In the genomic region with DNA sequence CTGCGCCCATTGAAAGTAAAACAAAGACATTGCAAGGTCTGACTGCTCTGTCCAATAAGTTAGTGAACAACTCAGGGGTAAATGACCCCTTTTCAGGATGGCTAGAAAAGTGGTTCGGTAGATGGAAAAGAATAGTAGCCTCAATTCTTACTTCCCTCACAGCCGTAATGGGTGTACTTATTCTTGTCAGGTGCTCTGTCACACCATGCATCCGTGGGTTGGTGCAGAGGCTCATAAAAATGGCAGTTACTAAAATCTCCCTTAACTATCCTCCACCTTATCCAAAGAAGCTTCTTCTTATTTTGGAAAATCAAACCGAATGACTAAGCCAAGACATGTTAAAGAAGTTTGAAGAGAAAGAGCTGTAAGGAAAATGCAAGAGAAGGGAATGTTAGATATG, we compare ENCODE assay signal across 20 cellular contexts.
"Had no signal": no experiment of that assay in that cellular context is flagged by ENCODE, and none has a peak within 500 bp of the region (broad histone marks: within the 10 kb centered on the region; RNA-seq: fewer than 3 reads in every experiment).

No MANE protein-coding gene starts in this region.

- H3K4me1 Mint-ChIP-seq: activated B cell treated with CpG ODN at 0.5 μM for 24 hours; activated T-helper 17 cell treated with anti-CD3 and anti-CD28 coated beads, Interleukin-2, amount 50 U/mL, for 72 hours had no signal

- H3K27ac Mint-ChIP-seq: activated B cell treated with CpG ODN at 0.5 μM for 24 hours; activated CD4-positive, alpha-beta memory T cell treated with anti-CD3 and anti-CD28 coated beads for 36 hours; activated naive CD4-positive, alpha-beta T cell treated with anti-CD3 and anti-CD28 coated beads, Interleukin-2, amount 10 ng/mL, durations not matched to agents 7 days and 5 days; activated naive CD8-positive, alpha-beta T cell treated with anti-CD3 and anti-CD28 coated beads for 36 hours; activated T-helper 17 cell treated with anti-CD3 and anti-CD28 coated beads, Interleukin-2, amount 50 U/mL, for 72 hours; IgD-negative memory B cell; T-helper 17 cell had no signal

- H3K9me3 Mint-ChIP-seq: activated B cell treated with CpG ODN at 0.5 μM for 24 hours; activated CD4-positive, alpha-beta memory T cell treated with anti-CD3 and anti-CD28 coated beads for 36 hours; activated T-helper 17 cell treated with anti-CD3 and anti-CD28 coated beads, Interleukin-2, amount 50 U/mL, for 72 hours had no signal

- H3K4me3 Mint-ChIP-seq: activated B cell treated with CpG ODN at 0.5 μM for 24 hours; activated CD4-positive, alpha-beta memory T cell treated with anti-CD3 and anti-CD28 coated beads for 36 hours; activated CD4-positive, alpha-beta T cell treated with anti-CD3 and anti-CD28 coated beads, Interleukin-2, amount 10 ng/mL, durations not matched to agents 24 days and 14 days; activated naive CD4-positive, alpha-beta T cell treated with anti-CD3 and anti-CD28 coated beads, Interleukin-2, amount 10 ng/mL, durations not matched to agents 7 days and 5 days; activated naive CD8-positive, alpha-beta T cell treated with anti-CD3 and anti-CD28 coated beads for 36 hours; activated T-helper 17 cell treated with anti-CD3 and anti-CD28 coated beads, Interleukin-2, amount 50 U/mL, for 72 hours; IgD-negative memory B cell; T-helper 17 cell had no signal

- ATAC-seq: activated T-helper 17 cell treated with anti-CD3 and anti-CD28 coated beads, Interleukin-2, amount 50 U/mL, for 72 hours; T-helper 17 cell had no signal

- DNase-seq: activated B cell treated with CpG ODN at 0.5 μM for 24 hours; activated CD4-positive, alpha-beta memory T cell treated with anti-CD3 and anti-CD28 coated beads for 36 hours; activated CD4-positive, alpha-beta T cell treated with anti-CD3 and anti-CD28 coated beads for 1 hour; activated CD4-positive, alpha-beta T cell treated with anti-CD3 and anti-CD28 coated beads, Interleukin-2, amount 10 ng/mL, durations not matched to agents 24 days and 14 days; activated CD8-positive, alpha-beta memory T cell treated with anti-CD3 and anti-CD28 coated beads for 24 hours; activated gamma-delta T cell treated with Interleukin-2 at 50 U/mL for 16 hours; activated naive CD4-positive, alpha-beta T cell treated with anti-CD3 and anti-CD28 coated beads, Interleukin-2, amount 10 ng/mL, durations not matched to agents 7 days and 5 days; activated naive CD8-positive, alpha-beta T cell treated with anti-CD3 and anti-CD28 coated beads for 36 hours; activated T-cell treated with anti-CD3 and anti-CD28 coated beads, Interleukin-2, amount 50 U/mL, for 48 hours; KG1; NCI-H1092; NCI-H1417; NCI-H1930; NCI-H2171; NCI-H2227 treated with DMSO at 0.1 percent for 48 hours; SIG-M5; T-helper 17 cell; T-helper 9 cell had no signal

- H3K27me3 Mint-ChIP-seq: activated B cell treated with CpG ODN at 0.5 μM for 24 hours; activated CD4-positive, alpha-beta memory T cell treated with anti-CD3 and anti-CD28 coated beads for 36 hours; activated CD4-positive, alpha-beta T cell treated with anti-CD3 and anti-CD28 coated beads, Interleukin-2, amount 10 ng/mL, durations not matched to agents 24 days and 14 days; activated naive CD4-positive, alpha-beta T cell treated with anti-CD3 and anti-CD28 coated beads, Interleukin-2, amount 10 ng/mL, durations not matched to agents 7 days and 5 days; activated naive CD8-positive, alpha-beta T cell treated with anti-CD3 and anti-CD28 coated beads for 36 hours; activated T-helper 17 cell treated with anti-CD3 and anti-CD28 coated beads, Interleukin-2, amount 50 U/mL, for 72 hours; IgD-negative memory B cell; T-helper 17 cell had no signal
